Comparison of ENCODE assay signal across 8 cellular contexts in genomic region chr1:50271968-50272578, GRCh38.
DNase-seq lines count a peak whose midpoint lies in the region; ATAC-seq, FAIRE-seq and TF ChIP-seq lines count a peak whose summit lies in the region.

No MANE protein-coding gene starts in this region.

- TF ChIP-seq RAD21 in K562 (CRISPR knock-in tag; conservative IDR thresholded peaks at IDR 0.05 in 1 of 2, IDR thresholded peaks at IDR 0.05 in 1 of 2) = peak; percentile 49 to 56

- ATAC-seq in K562 (peak; percentile 83), left colon (peak; percentile 71), HG03565 (IDR thresholded peaks at IDR 0.05; ENCODE audit: unreplicated experiment) (no peak)

- no peak overlapping the region for H3K4me3 ChIP-seq in K562

- no TSS peak for BruUV-seq in K562 (replicated peaks; lab: Mats Ljungman, UMichigan)

- intact Hi-C loops in K562 (cut with micrococcal nuclease) (no loop called here), left colon (cut with DNase I, micrococcal nuclease) (no loop called here)

- FAIRE-seq in H54 (lab: Jason Lieb, UNC) (no peak), K562 (lab: Jason Lieb, UNC) (peak; percentile 56)

- H4K20me1 ChIP-seq in K562 (replicated peaks; ENCODE audit: control insufficient read depth, insufficient read depth, low read length) = no peaks in the 10 kb centered on the region

- 0% methylated on average over 2 of the region's 2 CpGs for WGBS in K562 (ENCODE audit: insufficient coverage, low coverage, missing lambda C conversion rate)

- no peak overlapping the region for H2AFZ ChIP-seq in K562 (ENCODE audit: low read depth, low read length)

- CTCF ChIA-PET in K562 (lab: Yijun Ruan, JAX; ENCODE audit: low intra/inter-chr PET ratio) = no interaction called here

- no peaks in the 10 kb centered on the region for H3K9me3 ChIP-seq in K562 (replicated peaks; ENCODE audit: control insufficient read depth, insufficient read depth, low read depth, low read length)

- H3K4me2 ChIP-seq in K562 (ENCODE audit: insufficient read depth, low read length) = no peak overlapping the region

- H3K36me3 ChIP-seq in K562 (ENCODE audit: control insufficient read depth, insufficient read depth, low read length) = no peaks in the 10 kb centered on the region

- TF ChIP-seq CTCF in K562 (IDR thresholded peaks at IDR 0.05 in 2 of 3, conservative IDR thresholded peaks at IDR 0.05 in 1 of 3; ENCODE audit: insufficient read depth in 2 of 3, low read depth in 1 of 3, low read length in 3 of 3) = peak; percentile 54 to 70 (median 63); a peak in 5 of 6 replicates

- H3K79me2 ChIP-seq in K562 (ENCODE audit: control insufficient read depth, insufficient read depth, low read length) = no peaks in the 10 kb centered on the region

- no peaks in the 10 kb centered on the region for H3K27me3 ChIP-seq in K562 (ENCODE audit: control insufficient read depth in 2 of 2, insufficient read depth in 2 of 2, low read length in 2 of 2)

- no peaks in the 10 kb centered on the region for H3K9me1 ChIP-seq in K562 (ENCODE audit: control insufficient read depth, insufficient read depth, low read length)

- POLR2A ChIA-PET in K562 (lab: Yijun Ruan, JAX) = interaction anchor here (0.9 kb wide), 1 partner anchor 26 kb away, joined by 5 read pairs; no protein-coding TSS in a partner anchor

- TF ChIP-seq EP300 in K562 (IDR thresholded peaks at IDR 0.05; ENCODE audit: low read length) = no peak

- no peak for TF ChIP-seq POLR2A in H54 (IDR thresholded peaks at IDR 0.05; ENCODE audit: low read depth, low read length)
- TF ChIP-seq POLR2A in K562 (conservative IDR thresholded peaks at IDR 0.05) = no peak

- in situ Hi-C loops in K562 (cut with MboI) = no loop called here

- H3K27ac ChIP-seq in K562 (ENCODE audit: extremely low read depth, low read depth, low read length) = no peak overlapping the region

- DNase-seq in NCI-H524 (lab: John Stamatoyannopoulos, UW) = peak; percentile 50 to 57
- no peak for DNase-seq in NCI-H524 treated with DMSO at 0.1 percent for 48 hours (lab: John Stamatoyannopoulos, UW)
- peak; percentile 54 for DNase-seq in H54 (ENCODE audit: insufficient read length, low spot score)
- DNase-seq in NCI-H2081 treated with DMSO at 0.1 percent for 48 hours (lab: John Stamatoyannopoulos, UW) = peak; percentile 30
- peak; percentile 31 to 56 (median 42) for DNase-seq in K562 (ENCODE audit: extremely low read depth in 1 of 4, low spot score in 3 of 4)
- peak in 1 of 2 donors; percentile 49 for DNase-seq in left colon
- no peak for DNase-seq in MV-4-11 (lab: John Stamatoyannopoulos, UW)

- no peaks in the 10 kb centered on the region for H3K4me1 ChIP-seq in K562 (replicated peaks in 1 of 2; ENCODE audit: control insufficient read depth in 2 of 2, insufficient read depth in 2 of 2, low read length in 2 of 2)

- H3K9ac ChIP-seq in K562 (ENCODE audit: insufficient read depth in 1 of 2, low read depth in 2 of 2, low read length in 2 of 2) = no peak overlapping the region

TF ChIP-seq in K562, 482 proteins besides CTCF, POLR2A, EP300 and RAD21:
- TF ChIP-seq TAF1 (IDR thresholded peaks at IDR 0.05; ENCODE audit: control insufficient read depth, extremely low read depth, insufficient read depth, low read length, severe bottlenecking) (no peak), NFIC (IDR thresholded peaks at IDR 0.05) (no peak), SMC3 (conservative IDR thresholded peaks at IDR 0.05; ENCODE audit: insufficient read depth, low read depth, low read length) (peak; percentile 43; the same call in 1 of the 2 replicates), ELF1 (tag; IDR thresholded peaks at IDR 0.05) (no peak), PTRF (tag; IDR thresholded peaks at IDR 0.05) (no peak), FOXA3 (CRISPR knock-in tag; conservative IDR thresholded peaks at IDR 0.05 in 1 of 2, IDR thresholded peaks at IDR 0.05 in 1 of 2) (no peak), ZNF75A (CRISPR knock-in tag; IDR thresholded peaks at IDR 0.05) (no peak)

Comparison
In these comparisons a context has a peak if more than half of its experiments do, and no peak if none do; other contexts are left out.
1. DNase-seq: peak in NCI-H524 (2 of 2), H54 (single experiment), NCI-H2081 treated with DMSO at 0.1 percent for 48 hours (single experiment) and K562 (4 of 4); none in NCI-H524 treated with DMSO at 0.1 percent for 48 hours (single experiment) and MV-4-11 (single experiment).